8 cellular contexts compared by ENCODE assay signal in genomic region chr3:114152519-114153151, GRCh38. TPM values are rescaled to one million over a fixed set of nuclear protein-coding genes. Genes with fewer than 3 reads are reported as not detected.
A peak's percentile ranks its signal among the peaks of the same experiment; 100 is the strongest.
DNase-seq lines count a peak whose midpoint lies in the region; ATAC-seq and TF ChIP-seq lines count a peak whose summit lies in the region.

No MANE protein-coding gene starts in this region.

- peak; percentile 88 for ATAC-seq in GM21515 (IDR thresholded peaks at IDR 0.05; ENCODE audit: unreplicated experiment)

- H3K9me3 ChIP-seq in HUES64 (ENCODE audit: insufficient read depth, low read depth, low read length) (no peaks in the 10 kb centered on the region), NT2/D1 (ENCODE audit: insufficient read depth, low read length) (no peaks in the 10 kb centered on the region), mucosa of rectum (ENCODE audit: control insufficient read depth in 2 of 2, low read length in 2 of 2) (no peaks in the 10 kb centered on the region)

- H3K9ac ChIP-seq in HUES64 (ENCODE audit: low read depth, low read length) (peak overlapping the region; percentile 49; the same call in 1 of the 2 replicates), NT2/D1 (ENCODE audit: insufficient read length, low read depth) (peak overlapping the region; percentile 22), mucosa of rectum (ENCODE audit: low read depth in 1 of 2, low read length in 2 of 2) (peak overlapping the region in 1 of 2 donors; percentile 32)

- peak overlapping the region; percentile 96; the same call in 1 of the 2 replicates for H3K27ac ChIP-seq in HUES64 (ENCODE audit: low read depth, low read length)
- H3K27ac ChIP-seq in mucosa of rectum (ENCODE audit: low read depth in 2 of 2, low read length in 2 of 2): no peak overlapping the region

- H3K4me3 ChIP-seq in HUES64 (ENCODE audit: low read length): peak overlapping the region; percentile 37
- H3K4me3 ChIP-seq in NT2/D1 (ENCODE audit: insufficient read length, low read depth): peak overlapping the region; percentile 8
- peak overlapping the region; percentile 56 for H3K4me3 ChIP-seq in epithelial cell of proximal tubule (ENCODE audit: low read depth, low read length)
- H3K4me3 ChIP-seq in mucosa of rectum (ENCODE audit: low read length in 2 of 2): peak overlapping the region; percentile 66 to 76

- peaks cover 47% of the 10 kb centered on the region for H3K4me1 ChIP-seq in HUES64 (ENCODE audit: insufficient read depth, low read length)
- H3K4me1 ChIP-seq in NT2/D1 (ENCODE audit: insufficient read depth, insufficient read length): peaks cover 5% of the 10 kb centered on the region
- peaks cover 0 to 3% of the 10 kb centered on the region in 2 donors for H3K4me1 ChIP-seq in mucosa of rectum (ENCODE audit: control insufficient read depth in 2 of 2, insufficient read depth in 2 of 2, low read length in 2 of 2)

- H3K36me3 ChIP-seq in HUES64 (ENCODE audit: insufficient read depth, low read length) (no peaks in the 10 kb centered on the region), NT2/D1 (ENCODE audit: insufficient read depth, insufficient read length, low read length) (no peaks in the 10 kb centered on the region), mucosa of rectum (ENCODE audit: control insufficient read depth in 2 of 2, insufficient read depth in 2 of 2, low read length in 2 of 2) (no peaks in the 10 kb centered on the region)

- DNase-seq in D341Med (ENCODE audit: low spot score) (peak; percentile 85), NT2/D1 (ENCODE audit: low read depth, low spot score) (peak; percentile 68), epithelial cell of proximal tubule (ENCODE audit: low read depth) (peak; percentile 70)
- peak; percentile 92 for DNase-seq in activated CD8-positive, alpha-beta memory T cell treated with anti-CD3 and anti-CD28 coated beads, Interleukin-2, amount 50 U/mL, for 48 hours
- peak; percentile 76 for DNase-seq in stimulated activated CD8-positive, alpha-beta memory T cell treated with anti-CD3 and anti-CD28 coated beads, Interleukin-4, amount 100 ng/mL, for 24 hours (ENCODE audit: low read depth)

- H3K27me3 ChIP-seq in HUES64 (ENCODE audit: insufficient read depth, low read length) (no peaks in the 10 kb centered on the region), NT2/D1 (ENCODE audit: insufficient read depth, insufficient read length) (peaks cover 20% of the 10 kb centered on the region), mucosa of rectum (ENCODE audit: control insufficient read depth in 2 of 2, insufficient read depth in 2 of 2, low read length in 2 of 2) (no peaks in the 10 kb centered on the region)

- TF ChIP-seq CTCF in epithelial cell of proximal tubule (conservative IDR thresholded peaks at IDR 0.05; ENCODE audit: low read depth, low read length): peak; percentile 97

- 3% methylated on average over 35 of the region's 35 CpGs for WGBS in HUES64

RNA-seq across cellular contexts. Expression of gene DRD3, which starts 26.2 kb away (rescaled TPM):
- polyA plus RNA-seq in HUES64 (2013, experiment 1 of 2): 0.15 TPM
- polyA plus RNA-seq in HUES64 (2013, experiment 2 of 2): 0.32 TPM
- not detected in 2 replicates for total RNA-seq in epithelial cell of proximal tubule

Comparison
In these comparisons a context has a peak if more than half of its experiments do, and no peak if none do; other contexts are left out.
1. H3K4me3 ChIP-seq: peak in every context shown above with its lines; median percentile 71 in mucosa of rectum; 56 in epithelial cell of proximal tubule; 37 in HUES64; 8 in NT2/D1.